In the genomic region with DNA sequence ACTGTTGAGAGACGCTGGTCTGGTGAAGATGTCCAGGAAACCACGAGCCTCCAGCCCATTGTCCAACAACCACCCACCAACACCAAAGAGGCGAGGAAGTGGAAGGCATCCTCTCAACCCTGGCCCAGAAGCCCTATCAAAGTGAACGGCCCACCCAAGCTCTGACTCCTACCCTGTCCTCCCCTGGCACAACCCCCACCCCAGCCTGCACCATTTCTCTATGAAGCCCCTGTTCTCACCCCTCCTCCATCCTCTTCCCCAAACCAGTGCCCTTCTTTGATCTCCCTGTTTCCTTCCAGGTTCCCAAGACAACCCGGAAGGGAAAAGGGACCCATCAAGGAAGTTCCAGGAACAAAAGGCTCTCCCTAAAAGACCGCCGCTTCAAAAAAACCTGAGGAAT, we compare ENCODE assay signal across 2 cellular contexts. TPM values are rescaled to one million over a fixed set of nuclear protein-coding genes. Genes with fewer than 3 reads are reported as not detected.
"Had no signal": no experiment of that assay in that cellular context is flagged by ENCODE, and none has a peak within 500 bp of the region (broad histone marks: within the 10 kb centered on the region; RNA-seq: fewer than 3 reads in every experiment).

No MANE protein-coding gene starts in this region.

RNA-seq across cellular contexts. Expression of a gene that starts 0.5 kb away (rescaled TPM):
- total RNA-seq: G401 had no signal

RNA-seq across cellular contexts. Expression of a gene that starts 5.9 kb away (rescaled TPM):
- total RNA-seq: G401, GM12878 had no signal

RNA-seq across cellular contexts. Expression of a gene that starts 9.9 kb away (rescaled TPM):
- total RNA-seq: G401, GM12878 had no signal

RNA-seq across cellular contexts. Expression of a gene that starts 26.0 kb away (rescaled TPM):
- total RNA-seq: G401, GM12878 had no signal

RNA-seq across cellular contexts. Expression of a gene that starts 26.0 kb away (rescaled TPM):
- total RNA-seq: G401, GM12878 had no signal
